In genomic region chr19:4867534-4868285, GRCh38 we compare ENCODE assay signal across 8 cellular contexts. TPM values are rescaled to one million over a fixed set of nuclear protein-coding genes. Genes with fewer than 3 reads are reported as not detected.
DNase-seq lines count a peak whose midpoint lies in the region; ATAC-seq lines count a peak whose summit lies in the region.

Gene PLIN3, minus strand, starts transcription at chr19:4867667. Its CDS starts 6,273 bp downstream, at chr19:4861394.

- no peak within 1 kb of the TSS for H4K91ac ChIP-seq in neuronal stem cell (ENCODE audit: low read depth, low read length, poor library complexity)

- peak within 1 kb of the TSS; percentile 94 for H3K18ac ChIP-seq in neuronal stem cell (ENCODE audit: low read length)

- H4K8ac ChIP-seq in neuronal stem cell (ENCODE audit: low read depth, low read length) = no peak within 1 kb of the TSS

- no peaks in the 10 kb centered on the region for H3K27me3 ChIP-seq in CD4-positive, alpha-beta memory T cell (ENCODE audit: insufficient read depth, low read length)
- no peaks in the 10 kb centered on the region for H3K27me3 ChIP-seq in neuronal stem cell (ENCODE audit: control insufficient read depth in 3 of 3, insufficient read depth in 3 of 3, low read depth in 1 of 3, low read length in 3 of 3)

- H3K9ac ChIP-seq in neuronal stem cell (ENCODE audit: low read depth, low read length, poor library complexity) = peak within 1 kb of the TSS; percentile 0

- intact Hi-C loops in CD4-positive, alpha-beta memory T cell (cut with micrococcal nuclease) = no loop called here

- no peaks in the 10 kb centered on the region for H3K9me3 ChIP-seq in CD4-positive, alpha-beta memory T cell (ENCODE audit: control insufficient read depth in 1 of 2, low read length in 2 of 2)
- H3K9me3 ChIP-seq in neuronal stem cell (replicated peaks in 1 of 2; ENCODE audit: control insufficient read depth in 2 of 2, insufficient read depth in 1 of 2, low read depth in 1 of 2, low read length in 2 of 2) = no peaks in the 10 kb centered on the region

- peaks cover 2 to 3% of the 10 kb centered on the region in 2 donors for H3K27me3 Mint-ChIP-seq in CD4-positive, alpha-beta memory T cell

- peaks cover 0 to 2% (median 0%) of the 10 kb centered on the region in 8 donors for H3K9me3 Mint-ChIP-seq in CD4-positive, alpha-beta memory T cell

- H3K36me3 ChIP-seq in CD4-positive, alpha-beta memory T cell (ENCODE audit: insufficient read depth, low read length) = no peaks in the 10 kb centered on the region
- H3K36me3 ChIP-seq in neuronal stem cell (replicated peaks in 1 of 2; ENCODE audit: control insufficient read depth in 2 of 2, insufficient read depth in 2 of 2, low read length in 2 of 2) = peaks cover under 1 to 5% of the 10 kb centered on the region in 2 donors

- H2BK12ac ChIP-seq in neuronal stem cell (ENCODE audit: low read length) = no peak within 1 kb of the TSS

- peak within 1 kb of the TSS; percentile 83 for H2BK15ac ChIP-seq in neuronal stem cell (ENCODE audit: low read length)

- peaks cover 4% of the 10 kb centered on the region for H3K79me1 ChIP-seq in neuronal stem cell (ENCODE audit: low read depth, low read length)

- ATAC-seq in GM19372 (IDR thresholded peaks at IDR 0.05; ENCODE audit: low read depth, unreplicated experiment) = peak; percentile 77

- H2BK5ac ChIP-seq in neuronal stem cell (ENCODE audit: low read length) = no peak within 1 kb of the TSS

- H3K27ac Mint-ChIP-seq in CD4-positive, alpha-beta memory T cell = peak within 1 kb of the TSS; percentile 79 to 91 (median 87)

- CTCF ChIA-PET in CD4-positive, alpha-beta memory T cell (lab: Charles Lee; ENCODE audit: partially characterized antibody) = interaction anchor here (1.1 to 10.8 kb wide), 6 partner anchors 15 to 164 kb away, joined by 3 to 225 read pairs (median 5); partner anchors contain the start of gene FEM1A

- peak within 1 kb of the TSS; percentile 85 to 92 (median 86) for H3K4me3 Mint-ChIP-seq in CD4-positive, alpha-beta memory T cell

- H3K4me2 ChIP-seq in neuronal stem cell (ENCODE audit: insufficient read depth, low read length, poor library complexity, severe bottlenecking) = peak within 1 kb of the TSS; percentile 71

- DNase-seq in CD4-positive, alpha-beta memory T cell = peak; percentile 78 to 89 (median 79)
- DNase-seq in HT-29 (ENCODE audit: low spot score) = peak; percentile 85
- peak; percentile 91 for DNase-seq in SK-MEL-5 (ENCODE audit: low read depth, low spot score)
- DNase-seq in activated naive CD4-positive, alpha-beta T cell (lab: John Stamatoyannopoulos, UW) = peak; percentile 70 to 86 (median 84)
- DNase-seq in foreskin melanocyte = peak; percentile 90
- peak; percentile 95 for DNase-seq in neuronal stem cell (ENCODE audit: low spot score)
- DNase-seq in stromal cell of bone marrow (ENCODE audit: low read depth) = peak; percentile 91

- peaks cover 10% of the 10 kb centered on the region for H3K4me1 ChIP-seq in CD4-positive, alpha-beta memory T cell (ENCODE audit: insufficient read depth, low read length)
- peaks cover 6 to 7% of the 10 kb centered on the region in 2 donors for H3K4me1 ChIP-seq in neuronal stem cell (ENCODE audit: control insufficient read depth in 2 of 2, insufficient read depth in 1 of 2, low read depth in 1 of 2, low read length in 2 of 2)

- in situ Hi-C loops in SK-MEL-5 (cut with HindIII; ENCODE audit: low pct_unique_long_range_greater_than_20kb, low sequenced_read_pairs) = no loop called here

- peak within 1 kb of the TSS; percentile 60 to 76 for H3K4me3 ChIP-seq in CD4-positive, alpha-beta memory T cell (ENCODE audit: low read length in 2 of 2)
- H3K4me3 ChIP-seq in neuronal stem cell (ENCODE audit: low read length in 2 of 2) = peak within 1 kb of the TSS; percentile 84 to 86

- H2AK5ac ChIP-seq in neuronal stem cell (ENCODE audit: low read depth, low read length) = peak within 1 kb of the TSS; percentile 68

- peak within 1 kb of the TSS; percentile 68 for H3K23ac ChIP-seq in neuronal stem cell (ENCODE audit: low read depth, low read length, poor library complexity)

- WGBS in neuronal stem cell (ENCODE audit: extremely low coverage in 2 of 2, insufficient read length in 2 of 2, insufficient replicate concordance in 1 of 2), 2 donors = no CpG with 5 or more reads among the region's 46 CpGs

- POLR2A ChIA-PET in CD4-positive, alpha-beta memory T cell (lab: Charles Lee; ENCODE audit: partially characterized antibody) = interaction anchor here (0.6 to 3.7 kb wide), 7 partner anchors 11 to 163 kb away, joined by 3 to 41 read pairs (median 5); partner anchors contain the start of gene FEM1A

- H3K36me3 Mint-ChIP-seq in CD4-positive, alpha-beta memory T cell = no peaks in the 10 kb centered on the region

- H2BK120ac ChIP-seq in neuronal stem cell (ENCODE audit: low read depth, low read length) = no peak within 1 kb of the TSS

- peak within 1 kb of the TSS; percentile 91 for H2AFZ ChIP-seq in neuronal stem cell (ENCODE audit: low read length)

- no peak within 1 kb of the TSS for H3K14ac ChIP-seq in neuronal stem cell (ENCODE audit: low read length)

- peaks cover 10 to 21% (median 14%) of the 10 kb centered on the region in 4 donors for H3K4me1 Mint-ChIP-seq in CD4-positive, alpha-beta memory T cell

- peak within 1 kb of the TSS; percentile 74 for H3K27ac ChIP-seq in CD4-positive, alpha-beta memory T cell (ENCODE audit: low read depth, low read length)
- no peak within 1 kb of the TSS for H3K27ac ChIP-seq in neuronal stem cell (replicated peaks; ENCODE audit: low read length)

- no peak within 1 kb of the TSS for H3K4ac ChIP-seq in neuronal stem cell (ENCODE audit: low read length)

RNA-seq across cellular contexts. Expression of gene PLIN3, which starts in this region (rescaled TPM):
- total RNA-seq in CD4-positive, alpha-beta memory T cell = 10 to 100 TPM; 16.0 to 18.2 TPM
- 10 to 100 TPM; 30.1 to 50.1 TPM for polyA plus RNA-seq in CD4-positive, alpha-beta memory T cell
- total RNA-seq in HT-29 (2014; rRNA removed; shearing (Covaris generic)) = 69.6 and 70.9 TPM in 2 replicates
- total RNA-seq in SK-MEL-5 (2014; rRNA removed; shearing (Covaris generic)) = 36.2 and 42.2 TPM in 2 replicates
- 53.7 and 57.4 TPM in 2 replicates for polyA plus RNA-seq in SK-MEL-5 (2015; cell fraction: cytosol; rRNA removed)
- 6.7 and 12.2 TPM in 2 replicates for polyA plus RNA-seq in SK-MEL-5 (2015; cell fraction: nucleus; rRNA removed)
- 47.6 TPM for polyA plus RNA-seq in neuronal stem cell (2013, experiment 1 of 2)
- 49.5 TPM for polyA plus RNA-seq in neuronal stem cell (2013, experiment 2 of 2)
